10 cellular contexts compared by ENCODE assay signal in the genomic region with DNA sequence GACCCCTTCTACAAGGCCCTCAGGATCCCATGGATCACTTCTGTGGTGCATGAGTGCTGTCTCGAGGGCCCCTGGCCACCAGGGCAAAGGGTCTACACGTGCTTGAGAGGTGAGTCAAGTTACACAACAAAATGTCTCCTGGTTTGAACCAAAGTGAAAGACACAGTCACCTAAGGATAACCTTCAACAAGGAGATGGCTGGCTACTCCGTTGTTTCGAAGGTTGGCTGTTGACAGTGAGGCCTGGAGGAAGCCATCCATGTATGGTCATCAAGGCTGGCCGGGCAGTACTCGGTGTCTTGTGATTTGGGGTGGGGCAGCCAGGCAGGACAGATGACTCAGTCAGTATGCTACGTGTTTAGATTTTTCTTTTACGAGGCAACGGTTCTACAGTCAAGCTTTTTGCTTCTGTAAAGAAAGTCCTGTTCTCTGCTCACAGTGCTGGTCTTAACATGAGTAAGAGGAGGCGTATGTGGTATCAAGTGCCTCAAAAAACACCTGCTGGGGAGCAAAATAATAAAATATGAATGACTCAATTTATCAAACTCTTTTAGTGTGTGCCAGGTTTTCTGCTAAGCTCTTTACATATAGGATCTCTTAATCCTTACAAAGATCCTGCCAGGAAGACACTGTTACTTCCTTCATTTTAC. TPM values are rescaled to one million over a fixed set of nuclear protein-coding genes. Genes with fewer than 3 reads are reported as not detected.
A peak's percentile ranks its signal among the peaks of the same experiment; 100 is the strongest.
DNase-seq lines count a peak whose midpoint lies in the region; ATAC-seq, FAIRE-seq and TF ChIP-seq lines count a peak whose summit lies in the region.
"Had no signal": no experiment of that assay in that cellular context is flagged by ENCODE, and none has a peak within 500 bp of the region (broad histone marks: within the 10 kb centered on the region; RNA-seq: fewer than 3 reads in every experiment).

No MANE protein-coding gene starts in this region.

- peak; percentile 43 for DNase-seq in DMS79 treated with DMSO at 0.1 percent for 48 hours (lab: John Stamatoyannopoulos, UW)
- DNase-seq in SK-N-SH = no peak
- DNase-seq in foreskin fibroblast = peak; percentile 96 to 97
- peak; percentile 99 for DNase-seq in renal cortical epithelial cell (ENCODE audit: low read depth)
- DNase-seq in D721Med (ENCODE audit: insufficient read length, low spot score) = no peak
- no peak for DNase-seq in AML-193 (lab: John Stamatoyannopoulos, UW)

- peak overlapping the region; percentile 89 for H2AFZ ChIP-seq in SK-N-SH (ENCODE audit: low read depth)

- 36% methylated on average over 10 of the region's 10 CpGs for WGBS in SK-N-SH (ENCODE audit: low lambda C conversion rate)

- H3K36me3 ChIP-seq in SK-N-SH (replicated peaks in 1 of 2; ENCODE audit: control insufficient read depth in 1 of 2, insufficient read depth in 2 of 2, low read length in 1 of 2) = no peaks in the 10 kb centered on the region

- no peak for ATAC-seq in HG03571 (IDR thresholded peaks at IDR 0.05; ENCODE audit: unreplicated experiment)
- no peak for ATAC-seq in HG03045 (IDR thresholded peaks at IDR 0.05; ENCODE audit: unreplicated experiment)

- H3F3A ChIP-seq in SK-N-SH (replicated peaks; ENCODE audit: insufficient read depth) = peaks cover 8% of the 10 kb centered on the region

- TF ChIP-seq RAD21 in SK-N-SH (IDR thresholded peaks at IDR 0.05; ENCODE audit: low read length) = no peak

- TF ChIP-seq EP300 in SK-N-SH (IDR thresholded peaks at IDR 0.05; ENCODE audit: borderline replicate concordance in 1 of 2, low read depth in 1 of 2, low read length in 1 of 2) = peak in 1 of 2 experiments; percentile 50; a peak in 1 of 4 replicates

- FAIRE-seq in D721Med (lab: Jason Lieb, UNC) = no peak
- FAIRE-seq: GM12891 had no signal

- CTCF ChIA-PET in SK-N-SH (lab: Yijun Ruan, JAX) = interaction anchor here (1.8 kb wide), 1 partner anchor 11 kb away, joined by 6 read pairs; no protein-coding TSS in a partner anchor

- POLR2A ChIA-PET in SK-N-SH (lab: Yijun Ruan, JAX) = no interaction called here

- H3K4me1 ChIP-seq in SK-N-SH (ENCODE audit: control insufficient read depth in 1 of 2, insufficient read depth in 2 of 2, low read depth in 1 of 2, low read length in 1 of 2) = peaks cover 0 to 16% of the 10 kb centered on the region in 2 experiments; a peak in 2 of 4 replicates

- H3K9me2 ChIP-seq in SK-N-SH = no peaks in the 10 kb centered on the region

- H3K4me3 ChIP-seq in SK-N-SH (ENCODE audit: low read depth in 2 of 2, low read length in 1 of 2) (no peak overlapping the region), foreskin fibroblast (ENCODE audit: low read depth in 1 of 2, low read length in 2 of 2) (no peak overlapping the region)

- H3K9ac ChIP-seq in SK-N-SH = peak overlapping the region; percentile 46; the same call in 1 of the 2 replicates

- no peaks in the 10 kb centered on the region for H3K79me2 ChIP-seq in SK-N-SH (ENCODE audit: insufficient read depth)

- no peaks in the 10 kb centered on the region for H4K20me1 ChIP-seq in SK-N-SH (ENCODE audit: insufficient read depth)

- H3K27me3 ChIP-seq in SK-N-SH (ENCODE audit: insufficient read depth) = no peaks in the 10 kb centered on the region

- TF ChIP-seq CTCF in SK-N-SH (IDR thresholded peaks at IDR 0.05) (no peak), foreskin fibroblast (IDR thresholded peaks at IDR 0.05; ENCODE audit: low read depth, low read length) (no peak), D721Med (IDR thresholded peaks at IDR 0.05; ENCODE audit: insufficient read depth, missing control alignments) (no peak)

- peak overlapping the region; percentile 41 to 84; a peak in 3 of 4 replicates for H3K27ac ChIP-seq in SK-N-SH (ENCODE audit: low read depth in 2 of 2, low read length in 1 of 2)
- H3K27ac ChIP-seq: VCaP had no signal

- H3K9me3 ChIP-seq in SK-N-SH = no peaks in the 10 kb centered on the region

- H3K4me2 ChIP-seq in SK-N-SH = peak overlapping the region; percentile 47

TF ChIP-seq in SK-N-SH, 30 proteins besides CTCF, POLR2A, EP300 and RAD21:
- TF ChIP-seq, protein P1, sequence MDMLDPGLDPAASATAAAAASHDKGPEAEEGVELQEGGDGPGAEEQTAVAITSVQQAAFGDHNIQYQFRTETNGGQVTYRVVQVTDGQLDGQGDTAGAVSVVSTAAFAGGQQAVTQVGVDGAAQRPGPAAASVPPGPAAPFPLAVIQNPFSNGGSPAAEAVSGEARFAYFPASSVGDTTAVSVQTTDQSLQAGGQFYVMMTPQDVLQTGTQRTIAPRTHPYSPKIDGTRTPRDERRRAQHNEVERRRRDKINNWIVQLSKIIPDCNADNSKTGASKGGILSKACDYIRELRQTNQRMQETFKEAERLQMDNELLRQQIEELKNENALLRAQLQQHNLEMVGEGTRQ (IDR thresholded peaks at IDR 0.05; ENCODE audit: borderline replicate concordance, low read depth, low read length) = no peak
- TF ChIP-seq, protein P2, sequence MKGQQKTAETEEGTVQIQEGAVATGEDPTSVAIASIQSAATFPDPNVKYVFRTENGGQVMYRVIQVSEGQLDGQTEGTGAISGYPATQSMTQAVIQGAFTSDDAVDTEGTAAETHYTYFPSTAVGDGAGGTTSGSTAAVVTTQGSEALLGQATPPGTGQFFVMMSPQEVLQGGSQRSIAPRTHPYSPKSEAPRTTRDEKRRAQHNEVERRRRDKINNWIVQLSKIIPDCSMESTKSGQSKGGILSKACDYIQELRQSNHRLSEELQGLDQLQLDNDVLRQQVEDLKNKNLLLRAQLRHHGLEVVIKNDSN (IDR thresholded peaks at IDR 0.05; ENCODE audit: borderline replicate concordance, low read depth) = no peak
- no peak for TF ChIP-seq YY1 (IDR thresholded peaks at IDR 0.05; ENCODE audit: low read depth)
- peak; percentile 73; the same call in 1 of the 2 replicates for TF ChIP-seq FOSL2 (IDR thresholded peaks at IDR 0.05; ENCODE audit: borderline replicate concordance, low read depth)
- TF ChIP-seq JUND (IDR thresholded peaks at IDR 0.05) = peak; percentile 54
- TF ChIP-seq, protein P3, sequence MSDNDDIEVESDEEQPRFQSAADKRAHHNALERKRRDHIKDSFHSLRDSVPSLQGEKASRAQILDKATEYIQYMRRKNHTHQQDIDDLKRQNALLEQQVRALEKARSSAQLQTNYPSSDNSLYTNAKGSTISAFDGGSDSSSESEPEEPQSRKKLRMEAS (IDR thresholded peaks at IDR 0.05; ENCODE audit: low read depth) = peak; percentile 56
- TF ChIP-seq NFIC (IDR thresholded peaks at IDR 0.05; ENCODE audit: borderline replicate concordance) = 0 out of 2 replicates have a peak, but pooled peaks have one; percentile 10
- TF ChIP-seq, protein P4, sequence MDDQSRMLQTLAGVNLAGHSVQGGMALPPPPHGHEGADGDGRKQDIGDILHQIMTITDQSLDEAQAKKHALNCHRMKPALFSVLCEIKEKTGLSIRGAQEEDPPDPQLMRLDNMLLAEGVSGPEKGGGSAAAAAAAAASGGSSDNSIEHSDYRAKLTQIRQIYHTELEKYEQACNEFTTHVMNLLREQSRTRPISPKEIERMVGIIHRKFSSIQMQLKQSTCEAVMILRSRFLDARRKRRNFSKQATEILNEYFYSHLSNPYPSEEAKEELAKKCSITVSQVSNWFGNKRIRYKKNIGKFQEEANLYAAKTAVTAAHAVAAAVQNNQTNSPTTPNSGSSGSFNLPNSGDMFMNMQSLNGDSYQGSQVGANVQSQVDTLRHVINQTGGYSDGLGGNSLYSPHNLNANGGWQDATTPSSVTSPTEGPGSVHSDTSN (IDR thresholded peaks at IDR 0.05) = 0 out of 2 replicates have a peak, but pooled peaks have one; percentile 28
- no peak for TF ChIP-seq MXI1 (IDR thresholded peaks at IDR 0.05; ENCODE audit: low read depth, low read length)
- peak; percentile 47; the same call in 1 of the 2 replicates for TF ChIP-seq TCF12 (IDR thresholded peaks at IDR 0.05)
- no peak for TF ChIP-seq RXRA (IDR thresholded peaks at IDR 0.05; ENCODE audit: borderline replicate concordance, low read depth)

RNA-seq across cellular contexts. Expression of a gene that starts 18.0 kb away (rescaled TPM):
- 11.0 and 12.5 TPM in 2 replicates for polyA plus RNA-seq in SK-N-SH (2012; rRNA removed)
- polyA plus RNA-seq in SK-N-SH (2012; cell fraction: cytosol; rRNA removed) = 11.2 and 11.3 TPM in 2 replicates
- 20.5 and 29.5 TPM in 2 replicates for polyA plus RNA-seq in SK-N-SH (2012; cell fraction: nucleus; rRNA removed)
- 11.1 and 20.7 TPM in 2 replicates for total RNA-seq in renal cortical epithelial cell

Comparison
In these comparisons a context has a peak if more than half of its experiments do, and no peak if none do; other contexts are left out.
1. DNase-seq: peak in DMS79 treated with DMSO at 0.1 percent for 48 hours (single experiment), foreskin fibroblast (2 of 2) and renal cortical epithelial cell (single experiment); none in SK-N-SH (single experiment), D721Med (single experiment) and AML-193 (0 of 2).